ENCODE assay signal across 1 cellular context in the genomic region with DNA sequence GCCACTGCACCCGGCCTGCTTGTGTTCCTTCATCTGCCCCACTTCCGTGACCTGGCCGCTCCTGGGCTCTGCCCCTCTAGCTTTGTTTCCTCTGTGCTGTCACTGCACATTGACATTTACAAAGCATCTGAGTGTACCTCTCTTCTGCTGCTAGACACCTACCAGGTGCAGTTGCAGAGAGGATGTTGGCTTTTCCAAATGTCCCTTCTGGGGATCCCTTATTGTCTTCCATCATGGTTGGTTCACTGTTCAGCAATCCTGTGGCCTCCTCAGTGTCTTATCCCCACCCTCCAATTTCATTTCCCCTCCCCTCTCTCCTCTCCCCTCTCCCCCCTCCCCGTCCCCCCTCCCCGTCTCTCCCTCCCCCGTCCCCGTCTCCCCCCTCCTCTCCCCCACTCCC.
TF ChIP-seq lines count a peak whose summit lies in the region.

No MANE protein-coding gene starts in this region.

TF ChIP-seq in HepG2, 621 proteins besides CTCF, POLR2A, EP300 and RAD21:
- TF ChIP-seq, protein P1, sequence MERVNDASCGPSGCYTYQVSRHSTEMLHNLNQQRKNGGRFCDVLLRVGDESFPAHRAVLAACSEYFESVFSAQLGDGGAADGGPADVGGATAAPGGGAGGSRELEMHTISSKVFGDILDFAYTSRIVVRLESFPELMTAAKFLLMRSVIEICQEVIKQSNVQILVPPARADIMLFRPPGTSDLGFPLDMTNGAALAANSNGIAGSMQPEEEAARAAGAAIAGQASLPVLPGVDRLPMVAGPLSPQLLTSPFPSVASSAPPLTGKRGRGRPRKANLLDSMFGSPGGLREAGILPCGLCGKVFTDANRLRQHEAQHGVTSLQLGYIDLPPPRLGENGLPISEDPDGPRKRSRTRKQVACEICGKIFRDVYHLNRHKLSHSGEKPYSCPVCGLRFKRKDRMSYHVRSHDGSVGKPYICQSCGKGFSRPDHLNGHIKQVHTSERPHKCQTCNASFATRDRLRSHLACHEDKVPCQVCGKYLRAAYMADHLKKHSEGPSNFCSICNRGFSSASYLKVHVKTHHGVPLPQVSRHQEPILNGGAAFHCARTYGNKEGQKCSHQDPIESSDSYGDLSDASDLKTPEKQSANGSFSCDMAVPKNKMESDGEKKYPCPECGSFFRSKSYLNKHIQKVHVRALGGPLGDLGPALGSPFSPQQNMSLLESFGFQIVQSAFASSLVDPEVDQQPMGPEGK (CRISPR knock-in tag; IDR thresholded peaks at IDR 0.05): no peak
- no peak for TF ChIP-seq ZNF224 (CRISPR knock-in tag; IDR thresholded peaks at IDR 0.05)
- no peak for TF ChIP-seq ZNF121 (CRISPR knock-in tag; IDR thresholded peaks at IDR 0.05)
- TF ChIP-seq ZNF20 (CRISPR knock-in tag; IDR thresholded peaks at IDR 0.05): no peak
- TF ChIP-seq ZNF580 (CRISPR knock-in tag; IDR thresholded peaks at IDR 0.05; ENCODE audit: borderline replicate concordance, low read depth): no peak
